In genomic region chr2:213490087-213490486, GRCh38 we compare ENCODE assay signal across 14 cellular contexts.
A peak's percentile ranks its signal among the peaks of the same experiment; 100 is the strongest.
DNase-seq lines count a peak whose midpoint lies in the region; ATAC-seq and TF ChIP-seq lines count a peak whose summit lies in the region.
"Had no signal": no experiment of that assay in that cellular context is flagged by ENCODE, and none has a peak within 500 bp of the region (broad histone marks: within the 10 kb centered on the region; RNA-seq: fewer than 3 reads in every experiment).

No MANE protein-coding gene starts in this region.

- POLR2A ChIA-PET in PC-3 (lab: Charles Lee; ENCODE audit: unreplicated experiment): interaction anchor here (0.7 kb wide), 1 partner anchor 897 kb away, joined by 3 read pairs; no protein-coding TSS in a partner anchor

- H3F3A ChIP-seq in PC-3 (ENCODE audit: low read length, unreplicated experiment): no peaks in the 10 kb centered on the region

- CTCF ChIA-PET in PC-3 (lab: Charles Lee): no interaction called here

- no peaks in the 10 kb centered on the region for H3K79me2 ChIP-seq in PC-3 (ENCODE audit: low read length)

- TF ChIP-seq EP300 in Ishikawa (IDR thresholded peaks at IDR 0.05; ENCODE audit: borderline replicate concordance): no peak

- no peaks in the 10 kb centered on the region for H3K9me3 Mint-ChIP-seq in neural crest cell

- intact Hi-C loops in PC-3 (cut with micrococcal nuclease): no loop called here

- DNase-seq in NCI-H1417 (lab: John Stamatoyannopoulos, UW): peak in 2 of 3 experiments; percentile 1 to 32
- no peak for DNase-seq in NCI-H1417 treated with DMSO at 0.1 percent for 48 hours (lab: John Stamatoyannopoulos, UW)
- peak; percentile 32 for DNase-seq in PC-3
- no peak for DNase-seq in neural crest cell (ENCODE audit: low read depth, low spot score)
- no peak for DNase-seq in NOMO-1 treated with dmso at 0.1 percent for 144 hours (lab: John Stamatoyannopoulos, UW; ENCODE audit: unreplicated experiment)
- no peak for DNase-seq in stimulated activated CD4-positive, alpha-beta T cell treated with anti-CD3 and anti-CD28 coated beads, Interleukin-4, amount 100 ng/mL, for 1 hour
- DNase-seq: activated CD8-positive, alpha-beta memory T cell treated with anti-CD3 and anti-CD28 coated beads, Interleukin-2, amount 10 ng/mL, durations not matched to agents 7 days and 5 days; activated naive CD4-positive, alpha-beta T cell; NCI-H187; stimulated activated naive CD4-positive, alpha-beta T cell had no signal

- H3K4me1 ChIP-seq in PC-3 (ENCODE audit: insufficient read depth, low read length): no peaks in the 10 kb centered on the region

- no peaks in the 10 kb centered on the region for H3K9me3 ChIP-seq in PC-3 (ENCODE audit: low read length)

- no peaks in the 10 kb centered on the region for H3K36me3 ChIP-seq in PC-3 (ENCODE audit: low read depth, low read length)

- no peaks in the 10 kb centered on the region for H3K27me3 ChIP-seq in PC-3 (ENCODE audit: low read length)

- H2AFZ ChIP-seq in PC-3 (ENCODE audit: low read length): no peak overlapping the region

- no peak for ATAC-seq in PC-3
- ATAC-seq in GM18511 (IDR thresholded peaks at IDR 0.05; ENCODE audit: unreplicated experiment): no peak
- ATAC-seq: activated CD8-positive, alpha-beta memory T cell treated with anti-CD3 and anti-CD28 coated beads, Interleukin-2, amount 10 ng/mL, durations not matched to agents 7 days and 5 days; WTC11 had no signal

- H3K4me3 ChIP-seq in PC-3 (ENCODE audit: low read length): no peak overlapping the region

- H3K27ac Mint-ChIP-seq in neural crest cell (ENCODE audit: unreplicated experiment): no peak overlapping the region
- H3K27ac Mint-ChIP-seq: activated CD8-positive, alpha-beta memory T cell treated with anti-CD3 and anti-CD28 coated beads, Interleukin-2, amount 10 ng/mL, durations not matched to agents 7 days and 5 days; brain; WTC11 had no signal

- H3K4me1 Mint-ChIP-seq in neural crest cell: no peaks in the 10 kb centered on the region
- H3K4me1 Mint-ChIP-seq: activated CD8-positive, alpha-beta memory T cell treated with anti-CD3 and anti-CD28 coated beads, Interleukin-2, amount 10 ng/mL, durations not matched to agents 7 days and 5 days; brain; WTC11 had no signal

- no peak overlapping the region for H3K4me3 Mint-ChIP-seq in neural crest cell
- H3K4me3 Mint-ChIP-seq: activated CD8-positive, alpha-beta memory T cell treated with anti-CD3 and anti-CD28 coated beads, Interleukin-2, amount 10 ng/mL, durations not matched to agents 7 days and 5 days; brain; WTC11 had no signal

- no peaks in the 10 kb centered on the region for H3K36me3 Mint-ChIP-seq in neural crest cell (ENCODE audit: low read depth)
- H3K36me3 Mint-ChIP-seq: activated CD8-positive, alpha-beta memory T cell treated with anti-CD3 and anti-CD28 coated beads, Interleukin-2, amount 10 ng/mL, durations not matched to agents 7 days and 5 days; brain; WTC11 had no signal

- no peak overlapping the region for H3K27ac ChIP-seq in PC-3 (ENCODE audit: low read length)

- 0 out of 2 replicates have a peak, but pooled peaks have one; percentile 25 for TF ChIP-seq RAD21 in Ishikawa (IDR thresholded peaks at IDR 0.05; ENCODE audit: low read depth)

- BruUV-seq in PC-3 (replicated peaks; lab: Mats Ljungman, UMichigan): no TSS peak

- H4K20me1 ChIP-seq in PC-3 (ENCODE audit: low read length): no peaks in the 10 kb centered on the region

- no peaks in the 10 kb centered on the region for H3K9me2 ChIP-seq in PC-3 (replicated peaks; ENCODE audit: low read length)

- no peak overlapping the region for H3K4me2 ChIP-seq in PC-3 (ENCODE audit: low read length)

- H3K27me3 Mint-ChIP-seq in neural crest cell (ENCODE audit: low read depth): no peaks in the 10 kb centered on the region
- H3K27me3 Mint-ChIP-seq: activated CD8-positive, alpha-beta memory T cell treated with anti-CD3 and anti-CD28 coated beads, Interleukin-2, amount 10 ng/mL, durations not matched to agents 7 days and 5 days; brain had no signal

- H3K9ac ChIP-seq in PC-3 (ENCODE audit: low read length): no peak overlapping the region

- TF ChIP-seq CTCF in PC-3 (conservative IDR thresholded peaks at IDR 0.05; ENCODE audit: low read depth, low read length): peak; percentile 47
- TF ChIP-seq CTCF in neural crest cell (conservative IDR thresholded peaks at IDR 0.05): peak; percentile 37

TF ChIP-seq in Ishikawa, 13 proteins besides CTCF, POLR2A, EP300 and RAD21:
- TF ChIP-seq TCF12 (IDR thresholded peaks at IDR 0.05; ENCODE audit: low read depth): no peak
- no peak for TF ChIP-seq YY1 (IDR thresholded peaks at IDR 0.05; ENCODE audit: low read depth)
- TF ChIP-seq REST (IDR thresholded peaks at IDR 0.05; ENCODE audit: low read depth): no peak
- no peak for TF ChIP-seq EGR1 (IDR thresholded peaks at IDR 0.05)
- no peak for TF ChIP-seq CEBPB (IDR thresholded peaks at IDR 0.05)
- TF ChIP-seq CREB1 (IDR thresholded peaks at IDR 0.05; ENCODE audit: low read depth): no peak
- TF ChIP-seq FOXM1 (IDR thresholded peaks at IDR 0.05; ENCODE audit: borderline replicate concordance, low read depth): no peak
- TF ChIP-seq TAF1 (IDR thresholded peaks at IDR 0.05; ENCODE audit: low read depth): no peak
- TF ChIP-seq, protein P1, sequence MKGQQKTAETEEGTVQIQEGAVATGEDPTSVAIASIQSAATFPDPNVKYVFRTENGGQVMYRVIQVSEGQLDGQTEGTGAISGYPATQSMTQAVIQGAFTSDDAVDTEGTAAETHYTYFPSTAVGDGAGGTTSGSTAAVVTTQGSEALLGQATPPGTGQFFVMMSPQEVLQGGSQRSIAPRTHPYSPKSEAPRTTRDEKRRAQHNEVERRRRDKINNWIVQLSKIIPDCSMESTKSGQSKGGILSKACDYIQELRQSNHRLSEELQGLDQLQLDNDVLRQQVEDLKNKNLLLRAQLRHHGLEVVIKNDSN (IDR thresholded peaks at IDR 0.05): no peak
- TF ChIP-seq, protein P2, sequence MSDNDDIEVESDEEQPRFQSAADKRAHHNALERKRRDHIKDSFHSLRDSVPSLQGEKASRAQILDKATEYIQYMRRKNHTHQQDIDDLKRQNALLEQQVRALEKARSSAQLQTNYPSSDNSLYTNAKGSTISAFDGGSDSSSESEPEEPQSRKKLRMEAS (IDR thresholded peaks at IDR 0.05): no peak
- TF ChIP-seq ZBTB7A (IDR thresholded peaks at IDR 0.05; ENCODE audit: low read depth): no peak
- no peak for TF ChIP-seq NFIC (IDR thresholded peaks at IDR 0.05)
- TF ChIP-seq TEAD4 (IDR thresholded peaks at IDR 0.05): no peak

Comparison
In these comparisons a context has a peak if more than half of its experiments do, and no peak if none do; other contexts are left out.
1. DNase-seq: peak in NCI-H1417 (2 of 3) and PC-3 (single experiment); none in NCI-H1417 treated with DMSO at 0.1 percent for 48 hours (single experiment), neural crest cell (single experiment), NOMO-1 treated with dmso at 0.1 percent for 144 hours (single experiment) and stimulated activated CD4-positive, alpha-beta T cell treated with anti-CD3 and anti-CD28 coated beads, Interleukin-4, amount 100 ng/mL, for 1 hour (single experiment).